8 cellular contexts compared by ENCODE assay signal in the genomic region with DNA sequence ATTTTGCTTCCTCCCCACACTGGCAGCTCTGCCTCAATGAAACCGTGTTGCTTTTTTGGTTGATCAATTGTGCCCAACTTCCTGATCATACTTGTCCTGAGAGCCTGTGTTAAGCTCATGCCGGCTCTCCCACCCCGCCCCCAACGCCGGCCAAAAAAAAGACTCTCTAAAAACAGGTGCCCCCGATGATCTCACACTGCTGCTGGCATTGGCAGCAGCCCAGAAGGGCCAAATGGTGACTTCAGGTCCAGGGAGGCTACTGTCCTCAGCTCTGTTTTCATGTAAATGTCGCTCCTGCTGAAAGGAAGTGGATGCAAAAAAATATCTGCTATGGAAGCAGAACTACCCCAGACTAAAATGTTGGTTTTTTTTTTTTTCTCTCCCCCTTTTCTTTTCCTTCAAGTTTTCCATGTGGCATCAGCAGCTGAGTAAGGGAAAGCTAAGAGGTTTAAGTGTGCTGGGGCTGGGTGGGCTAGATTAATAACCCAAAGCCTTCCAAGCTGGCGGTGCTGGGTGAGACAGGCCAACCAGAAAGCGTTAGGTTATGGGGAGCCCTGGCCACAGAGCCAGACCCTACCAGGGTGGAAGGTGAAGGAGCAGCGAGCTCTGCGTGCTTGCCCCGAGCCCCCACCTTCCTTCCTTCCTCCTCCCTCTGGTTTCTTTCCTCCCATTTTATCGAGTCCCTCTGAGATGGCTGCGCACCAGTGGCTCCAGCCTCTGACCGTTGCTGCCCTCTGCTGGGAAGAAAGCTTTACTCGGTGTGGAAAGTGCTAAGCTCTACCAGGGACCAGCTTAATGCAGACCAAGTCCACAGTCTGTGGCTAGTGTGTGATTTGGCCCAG.
DNase-seq lines count a peak whose midpoint lies in the region; ATAC-seq and TF ChIP-seq lines count a peak whose summit lies in the region.

No MANE protein-coding gene starts in this region.

- H3K27me3 ChIP-seq in GM06990 (replicated peaks; ENCODE audit: control insufficient read depth, insufficient read depth, low read length), result no peaks in the 10 kb centered on the region
- H3K27me3 ChIP-seq in MM.1S (replicated peaks; ENCODE audit: insufficient read depth, low read length), result no peaks in the 10 kb centered on the region
- H3K27me3 ChIP-seq in adipocyte (replicated peaks; ENCODE audit: control insufficient read depth, insufficient read depth, low read length), result peaks cover 5% of the 10 kb centered on the region
- no peaks in the 10 kb centered on the region for H3K27me3 ChIP-seq in prostate gland (replicated peaks; ENCODE audit: insufficient read depth)

- ATAC-seq in left cardiac atrium (peak; percentile 97 to 98), GM21825 (IDR thresholded peaks at IDR 0.05; ENCODE audit: unreplicated experiment) (no peak)

- H3K36me3 ChIP-seq in GM06990 (ENCODE audit: control insufficient read depth, insufficient read depth, low read length), result no peaks in the 10 kb centered on the region
- H3K36me3 ChIP-seq in MM.1S (replicated peaks; ENCODE audit: insufficient read depth, low read length), result no peaks in the 10 kb centered on the region
- H3K36me3 ChIP-seq in adipocyte (ENCODE audit: control insufficient read depth, insufficient read depth, low read length, severe bottlenecking), result no peaks in the 10 kb centered on the region
- no peaks in the 10 kb centered on the region for H3K36me3 ChIP-seq in prostate gland

- no peaks in the 10 kb centered on the region for H4K20me1 ChIP-seq in MM.1S (ENCODE audit: insufficient read depth, low read length)

- H3K4me3 ChIP-seq in GM06990 (replicated peaks; ENCODE audit: low read depth, low read length), result no peak overlapping the region
- no peak overlapping the region for H3K4me3 ChIP-seq in MM.1S (ENCODE audit: low read length)
- H3K4me3 ChIP-seq in adipocyte (ENCODE audit: low read length), result peak overlapping the region; percentile 70
- H3K4me3 ChIP-seq in prostate gland, result no peak overlapping the region

- TF ChIP-seq CTCF in GM06990 (IDR thresholded peaks at IDR 0.05; ENCODE audit: insufficient read depth, low read length, poor library complexity, severe bottlenecking), result peak; percentile 77
- peak; percentile 52 for TF ChIP-seq CTCF in MM.1S (IDR thresholded peaks at IDR 0.05; ENCODE audit: low read length)
- TF ChIP-seq CTCF in prostate gland (IDR thresholded peaks at IDR 0.05), result peak in 3 of 4 experiments; percentile 68 to 81 (median 71)

- DNase-seq in GM06990 (ENCODE audit: extremely low read depth, insufficient read length) (peak; percentile 36), HCEC 1CT (peak; percentile 61), MM.1S (peak; percentile 43), SK-N-DZ (ENCODE audit: low spot score) (peak; percentile 64), adipocyte (ENCODE audit: low read depth) (peak; percentile 84), left cardiac atrium (peak; percentile 73), prostate gland (ENCODE audit: low spot score) (peak; percentile 73)

- H3F3A ChIP-seq in MM.1S (ENCODE audit: insufficient read depth, low read length), result no peaks in the 10 kb centered on the region

- H3K9me3 ChIP-seq in MM.1S (replicated peaks; ENCODE audit: insufficient read depth, low read length), result no peaks in the 10 kb centered on the region
- H3K9me3 ChIP-seq in adipocyte (ENCODE audit: control insufficient read depth, low read length), result no peaks in the 10 kb centered on the region
- no peaks in the 10 kb centered on the region for H3K9me3 ChIP-seq in prostate gland

- H3K9me2 ChIP-seq in MM.1S (replicated peaks; ENCODE audit: insufficient read depth, low read length), result no peaks in the 10 kb centered on the region

- no peak overlapping the region for H3K27ac ChIP-seq in MM.1S (ENCODE audit: low read length)
- H3K27ac ChIP-seq in prostate gland, result no peak overlapping the region

- no peaks in the 10 kb centered on the region for H3K79me2 ChIP-seq in MM.1S (ENCODE audit: low read length)

- H3K9ac ChIP-seq in MM.1S (ENCODE audit: low read length) (no peak overlapping the region), adipocyte (ENCODE audit: low read length) (peak overlapping the region; percentile 48)

- intact Hi-C loops in left cardiac atrium (cut with DNase I) (loop anchor here (2.0 to 10.0 kb wide), 6 partner anchors 111 to 911 kb away; no protein-coding TSS in a partner anchor), prostate gland (cut with DNase I) (loop anchor here (5.0 kb wide), 2 partner anchors 704 to 909 kb away; no protein-coding TSS in a partner anchor)

- 34% methylated on average over 16 of the region's 16 CpGs for WGBS in prostate gland

- H3K4me1 ChIP-seq in MM.1S (ENCODE audit: low read length) (no peaks in the 10 kb centered on the region), adipocyte (ENCODE audit: control insufficient read depth, insufficient read depth, low read length) (no peaks in the 10 kb centered on the region), prostate gland (replicated peaks) (no peaks in the 10 kb centered on the region)

- H3K4me2 ChIP-seq in MM.1S (ENCODE audit: low read depth, low read length), result no peak overlapping the region

- TF ChIP-seq POLR2A in prostate gland (IDR thresholded peaks at IDR 0.05), result no peak

- no peak overlapping the region for H2AFZ ChIP-seq in MM.1S (ENCODE audit: low read length)
